ENCODE assay signal across 22 cellular contexts in the genomic region with DNA sequence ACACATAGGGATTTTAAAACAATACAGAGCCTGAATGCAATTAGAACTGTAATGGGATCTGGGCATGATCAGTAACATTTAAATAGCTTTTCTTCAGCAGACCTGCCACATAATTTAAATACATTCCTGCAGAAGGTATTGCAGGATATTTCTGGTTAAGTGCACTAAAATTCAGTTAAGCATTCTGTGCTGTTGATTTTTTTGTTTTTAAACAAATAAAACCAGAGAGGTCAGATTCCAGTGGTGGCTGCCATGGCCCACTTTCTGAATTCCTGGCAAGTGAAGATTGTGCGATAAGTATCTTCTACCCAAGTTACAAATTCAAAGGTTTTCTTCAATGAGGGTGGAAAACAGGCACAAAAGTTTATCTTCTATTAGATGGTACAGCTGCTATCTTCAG.
"Had no signal": no experiment of that assay in that cellular context is flagged by ENCODE, and none has a peak within 500 bp of the region (broad histone marks: within the 10 kb centered on the region; RNA-seq: fewer than 3 reads in every experiment).

No MANE protein-coding gene starts in this region.

- DNase-seq: activated CD4-positive, alpha-beta T cell treated with anti-CD3 and anti-CD28 coated beads for 1 hour; activated CD4-positive, alpha-beta T cell treated with anti-CD3 and anti-CD28 coated beads, Interleukin-2, amount 50 U/mL, for 1 hour; activated CD8-positive, alpha-beta T cell treated with anti-CD3 and anti-CD28 coated beads, Interleukin-2, amount 10 ng/mL, durations not matched to agents 7 days and 5 days; activated gamma-delta T cell treated with Interleukin-2 at 50 U/mL for 16 hours; esophagus squamous epithelium; head of caudate nucleus; kidney; left ventricle myocardium inferior; mesenchymal stem cell; ovary; stimulated activated CD4-positive, alpha-beta T cell treated with anti-CD3 and anti-CD28 coated beads, Interleukin-12 subunit alpha, Interleukin-12 subunit beta, amount 100 ng/mL, for 4 hours; stimulated activated CD4-positive, alpha-beta T cell treated with anti-CD3 and anti-CD28 coated beads, Interleukin-4, amount 100 ng/mL, for 4 hours; substantia nigra; T-helper 9 cell; thyroid gland had no signal

- ATAC-seq: activated CD8-positive, alpha-beta T cell treated with anti-CD3 and anti-CD28 coated beads, Interleukin-2, amount 10 ng/mL, durations not matched to agents 7 days and 5 days; gastroesophageal sphincter had no signal

- H3K4me1 ChIP-seq: ascending aorta, esophagus squamous epithelium, left ventricle myocardium inferior, prostate gland, right atrium auricular region had no signal

- H3K27ac ChIP-seq: ascending aorta, coronary artery, esophagus squamous epithelium, gastroesophageal sphincter, left ventricle myocardium inferior, neutrophil, ovary, prostate gland, right atrium auricular region, thyroid gland had no signal

- H3K4me3 ChIP-seq: ascending aorta, coronary artery, esophagus squamous epithelium, gastroesophageal sphincter, left ventricle myocardium inferior, ovary, prostate gland, right atrium auricular region, thyroid gland had no signal

- FAIRE-seq: bronchial epithelial cell, kidney had no signal

- H3K9me3 ChIP-seq: ascending aorta, esophagus squamous epithelium, gastroesophageal sphincter, left ventricle myocardium inferior, neutrophil, ovary, prostate gland, right atrium auricular region, thyroid gland had no signal

- H3K27me3 ChIP-seq: ascending aorta, esophagus squamous epithelium, gastroesophageal sphincter, neutrophil, ovary, right atrium auricular region, thyroid gland had no signal

- H3K36me3 ChIP-seq: ascending aorta, esophagus squamous epithelium, gastroesophageal sphincter, left ventricle myocardium inferior, neutrophil, ovary, prostate gland, right atrium auricular region, thyroid gland had no signal
